In the genomic region with DNA sequence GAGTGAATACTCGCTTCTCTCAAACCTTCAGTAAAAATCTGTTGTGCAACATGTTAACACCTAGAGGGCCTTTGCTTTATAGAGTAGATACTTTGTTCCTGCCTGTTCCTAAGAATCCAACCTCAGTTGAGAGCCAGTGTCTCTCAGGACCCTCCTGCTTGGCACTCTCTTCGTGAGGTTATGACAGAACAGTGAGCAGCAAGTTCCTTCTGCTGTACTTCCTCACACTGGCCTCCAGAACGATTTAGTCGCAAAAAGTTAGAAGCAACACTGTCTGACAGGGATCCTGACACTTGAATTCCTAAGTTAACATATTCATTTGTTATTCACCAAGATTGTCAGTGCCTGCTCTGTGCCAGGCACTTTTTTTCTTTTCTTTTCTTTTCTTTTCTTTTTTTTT, we compare ENCODE assay signal across 28 cellular contexts. TPM values are rescaled to one million over a fixed set of nuclear protein-coding genes. Genes with fewer than 3 reads are reported as not detected.
DNase-seq lines count a peak whose midpoint lies in the region; ATAC-seq and TF ChIP-seq lines count a peak whose summit lies in the region.
"Had no signal": no experiment of that assay in that cellular context is flagged by ENCODE, and none has a peak within 500 bp of the region (broad histone marks: within the 10 kb centered on the region; RNA-seq: fewer than 3 reads in every experiment).

No MANE protein-coding gene starts in this region.

- H3K4me1 Mint-ChIP-seq in activated T-cell treated with anti-CD3 and anti-CD28 coated beads, Interleukin-2, amount 50 U/mL, for 24 hours (ENCODE audit: low read depth), result peaks cover 36% of the 10 kb centered on the region
- H3K4me1 Mint-ChIP-seq in CD4-positive, alpha-beta T cell (ENCODE audit: low read depth), result peaks cover 14% of the 10 kb centered on the region
- H3K4me1 Mint-ChIP-seq in activated CD4-positive, alpha-beta memory T cell treated with anti-CD3 and anti-CD28 coated beads, Interleukin-2, amount 10 ng/mL, durations not matched to agents 7 days and 5 days, result peaks cover 30% of the 10 kb centered on the region
- H3K4me1 Mint-ChIP-seq in naive thymus-derived CD8-positive, alpha-beta T cell, result peaks cover 0 to 4% (median 1%) of the 10 kb centered on the region in 4 donors

- DNase-seq in activated T-cell treated with anti-CD3 and anti-CD28 coated beads, Interleukin-2, amount 50 U/mL, for 24 hours, result no peak
- no peak for DNase-seq in activated T-cell treated with anti-CD3 and anti-CD28 coated beads, Interleukin-2, amount 50 U/mL, for 1 hour
- DNase-seq in CD4-positive, alpha-beta T cell, result no peak
- DNase-seq in activated CD4-positive, alpha-beta memory T cell treated with anti-CD3 and anti-CD28 coated beads, Interleukin-2, amount 10 ng/mL, durations not matched to agents 7 days and 5 days, result no peak
- no peak for DNase-seq in naive thymus-derived CD8-positive, alpha-beta T cell
- no peak for DNase-seq in NCI-H2081 treated with DMSO at 0.1 percent for 48 hours (lab: John Stamatoyannopoulos, UW)
- DNase-seq: activated CD4-positive, CD25-positive, alpha-beta regulatory T cell; activated CD8-positive, alpha-beta memory T cell treated with anti-CD3 and anti-CD28 coated beads for 24 hours; activated T-cell treated with anti-CD3 and anti-CD28 coated beads, Interleukin-2, amount 50 U/mL, for 4 hours; adrenal gland; body of pancreas; COR-L47; DMS79 treated with DMSO at 0.1 percent for 48 hours; GF-D8; H7; mesendoderm; NCI-H1092 treated with DMSO at 0.1 percent for 48 hours; NCI-H187 treated with DMSO at 0.1 percent for 48 hours; NCI-H526; occipital lobe; Right ventricle myocardium superior; stimulated activated CD4-positive, alpha-beta T cell treated with anti-CD3 and anti-CD28 coated beads, Interleukin-15, amount 100 ng/mL, for 24 hours; stimulated activated naive CD8-positive, alpha-beta T cell treated with anti-CD3 and anti-CD28 coated beads, Interleukin-15, Interleukin-2, amounts not matched to agents 100 U/mL and 50 U/mL, for 24 hours had no signal

- no peaks in the 10 kb centered on the region for H3K9me3 Mint-ChIP-seq in activated T-cell treated with anti-CD3 and anti-CD28 coated beads, Interleukin-2, amount 50 U/mL, for 24 hours
- no peaks in the 10 kb centered on the region for H3K9me3 Mint-ChIP-seq in CD4-positive, alpha-beta T cell
- no peaks in the 10 kb centered on the region for H3K9me3 Mint-ChIP-seq in activated CD4-positive, alpha-beta memory T cell treated with anti-CD3 and anti-CD28 coated beads, Interleukin-2, amount 10 ng/mL, durations not matched to agents 7 days and 5 days
- H3K9me3 Mint-ChIP-seq in naive thymus-derived CD8-positive, alpha-beta T cell, result no peaks in the 10 kb centered on the region
- H3K9me3 Mint-ChIP-seq: activated T-cell treated with anti-CD3 and anti-CD28 coated beads, Interleukin-2, amount 50 U/mL, for 4 hours had no signal

- POLR2A ChIA-PET in CD4-positive, alpha-beta T cell (lab: Charles Lee), result no interaction called here
- POLR2A ChIA-PET in activated CD4-positive, alpha-beta memory T cell treated with anti-CD3 and anti-CD28 coated beads, Interleukin-2, amount 10 ng/mL, durations not matched to agents 7 days and 5 days (lab: Charles Lee), result no interaction called here
- POLR2A ChIA-PET in naive thymus-derived CD8-positive, alpha-beta T cell (lab: Charles Lee), result no interaction called here

- H3K27ac Mint-ChIP-seq in activated T-cell treated with anti-CD3 and anti-CD28 coated beads, Interleukin-2, amount 50 U/mL, for 24 hours, result peak overlapping the region; percentile 64
- peak overlapping the region; percentile 74 for H3K27ac Mint-ChIP-seq in CD4-positive, alpha-beta T cell
- H3K27ac Mint-ChIP-seq in activated CD4-positive, alpha-beta memory T cell treated with anti-CD3 and anti-CD28 coated beads, Interleukin-2, amount 10 ng/mL, durations not matched to agents 7 days and 5 days, result peak overlapping the region; percentile 24
- peak overlapping the region in 8 of 10 donors; percentile 31 to 72 (median 60) for H3K27ac Mint-ChIP-seq in naive thymus-derived CD8-positive, alpha-beta T cell

- no peak for ATAC-seq in CD4-positive, alpha-beta T cell (ENCODE audit: poor library complexity)
- no peak for ATAC-seq in naive thymus-derived CD8-positive, alpha-beta T cell
- ATAC-seq in HG02678 (IDR thresholded peaks at IDR 0.05; ENCODE audit: unreplicated experiment) (no peak), GM21360 (IDR thresholded peaks at IDR 0.05; ENCODE audit: unreplicated experiment) (no peak)
- ATAC-seq: activated T-cell treated with anti-CD3 and anti-CD28 coated beads, Interleukin-2, amount 50 U/mL, for 4 hours; body of pancreas; left lobe of liver; stimulated activated naive CD8-positive, alpha-beta T cell treated with anti-CD3 and anti-CD28 coated beads, Interleukin-15, Interleukin-2, amounts not matched to agents 100 U/mL and 50 U/mL, for 24 hours had no signal

- TF ChIP-seq CTCF in CD4-positive, alpha-beta T cell (IDR thresholded peaks at IDR 0.05), result no peak

- no peaks in the 10 kb centered on the region for H3K27me3 ChIP-seq in CD4-positive, alpha-beta T cell (ENCODE audit: control insufficient read depth, insufficient read depth, low read length)
- H3K27me3 ChIP-seq: adrenal gland, body of pancreas had no signal

- H3K36me3 Mint-ChIP-seq in activated T-cell treated with anti-CD3 and anti-CD28 coated beads, Interleukin-2, amount 50 U/mL, for 24 hours (ENCODE audit: low read depth), result peaks cover 92% of the 10 kb centered on the region
- H3K36me3 Mint-ChIP-seq in CD4-positive, alpha-beta T cell (ENCODE audit: low read depth), result peaks cover 86% of the 10 kb centered on the region
- peaks cover 74% of the 10 kb centered on the region for H3K36me3 Mint-ChIP-seq in activated CD4-positive, alpha-beta memory T cell treated with anti-CD3 and anti-CD28 coated beads, Interleukin-2, amount 10 ng/mL, durations not matched to agents 7 days and 5 days (ENCODE audit: low read depth)
- H3K36me3 Mint-ChIP-seq in naive thymus-derived CD8-positive, alpha-beta T cell, result peaks cover 0 to 57% (median 6%) of the 10 kb centered on the region in 3 donors

- H3K4me3 Mint-ChIP-seq in activated T-cell treated with anti-CD3 and anti-CD28 coated beads, Interleukin-2, amount 50 U/mL, for 24 hours, result no peak overlapping the region
- H3K4me3 Mint-ChIP-seq in CD4-positive, alpha-beta T cell, result no peak overlapping the region
- no peak overlapping the region for H3K4me3 Mint-ChIP-seq in activated CD4-positive, alpha-beta memory T cell treated with anti-CD3 and anti-CD28 coated beads, Interleukin-2, amount 10 ng/mL, durations not matched to agents 7 days and 5 days
- no peak overlapping the region for H3K4me3 Mint-ChIP-seq in naive thymus-derived CD8-positive, alpha-beta T cell
- H3K4me3 Mint-ChIP-seq: activated T-cell treated with anti-CD3 and anti-CD28 coated beads, Interleukin-2, amount 50 U/mL, for 4 hours had no signal

- CTCF ChIA-PET in CD4-positive, alpha-beta T cell (lab: Charles Lee), result interaction anchor here (2.3 kb wide), 1 partner anchor 9 kb away, joined by 9 read pairs; no protein-coding TSS in a partner anchor
- CTCF ChIA-PET in activated CD4-positive, alpha-beta memory T cell treated with anti-CD3 and anti-CD28 coated beads, Interleukin-2, amount 10 ng/mL, durations not matched to agents 7 days and 5 days (lab: Charles Lee), result no interaction called here

- no peak overlapping the region for H3K27ac ChIP-seq in CD4-positive, alpha-beta T cell (ENCODE audit: low read depth, low read length)
- H3K27ac ChIP-seq: A549, adrenal gland, body of pancreas, epithelial cell of prostate had no signal

- intact Hi-C loops in CD4-positive, alpha-beta T cell (cut with DNase I, micrococcal nuclease), result no loop called here

- H3K27me3 Mint-ChIP-seq in activated T-cell treated with anti-CD3 and anti-CD28 coated beads, Interleukin-2, amount 50 U/mL, for 24 hours, result no peaks in the 10 kb centered on the region
- no peaks in the 10 kb centered on the region for H3K27me3 Mint-ChIP-seq in CD4-positive, alpha-beta T cell
- H3K27me3 Mint-ChIP-seq in activated CD4-positive, alpha-beta memory T cell treated with anti-CD3 and anti-CD28 coated beads, Interleukin-2, amount 10 ng/mL, durations not matched to agents 7 days and 5 days, result no peaks in the 10 kb centered on the region
- no peaks in the 10 kb centered on the region for H3K27me3 Mint-ChIP-seq in naive thymus-derived CD8-positive, alpha-beta T cell

- H3K9me3 ChIP-seq in CD4-positive, alpha-beta T cell (ENCODE audit: control insufficient read depth, low read length), result no peaks in the 10 kb centered on the region
- H3K9me3 ChIP-seq: A549, adrenal gland, body of pancreas had no signal

RNA-seq across cellular contexts. Expression of a gene that starts 57.1 kb away (rescaled TPM):
- 10 to 100 TPM; 19.8 to 21.5 TPM for total RNA-seq in CD4-positive, alpha-beta T cell
- total RNA-seq in activated CD4-positive, alpha-beta memory T cell treated with anti-CD3 and anti-CD28 coated beads, Interleukin-2, amount 10 ng/mL, durations not matched to agents 7 days and 5 days, result 10 to 100 TPM; 25.4 to 26.8 TPM
- total RNA-seq in naive thymus-derived CD8-positive, alpha-beta T cell, result 10 to 100 TPM; 30.9 to 38.7 TPM
- 10 to 100 TPM; 35.4 to 56.7 (median 53.8) TPM for polyA plus RNA-seq in naive thymus-derived CD8-positive, alpha-beta T cell

Comparison
In these comparisons a context has a peak if more than half of its experiments do, and no peak if none do; other contexts are left out.
1. H3K27ac Mint-ChIP-seq: peak in every context shown above with its lines; median percentile 74 in CD4-positive, alpha-beta T cell; 64 in activated T-cell treated with anti-CD3 and anti-CD28 coated beads, Interleukin-2, amount 50 U/mL, for 24 hours; 60 in naive thymus-derived CD8-positive, alpha-beta T cell; 24 in activated CD4-positive, alpha-beta memory T cell treated with anti-CD3 and anti-CD28 coated beads, Interleukin-2, amount 10 ng/mL, durations not matched to agents 7 days and 5 days.